8 cellular contexts compared by ENCODE assay signal in the genomic region with DNA sequence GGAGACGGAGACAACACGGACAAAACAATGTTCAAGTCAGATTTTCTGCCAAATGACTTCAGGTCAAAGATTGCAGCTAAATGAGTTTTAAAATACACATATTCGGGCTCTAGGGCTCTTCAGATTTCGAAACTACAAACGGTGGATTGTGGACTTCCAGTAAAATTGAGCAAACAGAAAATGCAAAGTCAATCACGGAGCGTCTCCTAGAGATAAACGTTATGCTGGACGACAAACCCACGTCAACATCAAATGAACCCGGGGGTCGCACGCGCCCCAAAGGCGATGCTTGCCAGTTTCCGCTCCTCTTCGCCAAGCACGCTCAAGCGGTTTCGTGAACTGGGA. TPM values are rescaled to one million over a fixed set of nuclear protein-coding genes. Genes with fewer than 3 reads are reported as not detected.
A peak's percentile ranks its signal among the peaks of the same experiment; 100 is the strongest.
DNase-seq lines count a peak whose midpoint lies in the region; ATAC-seq and TF ChIP-seq lines count a peak whose summit lies in the region.

No MANE protein-coding gene starts in this region.

- POLR2A ChIA-PET in BJ (lab: Charles Lee), result no interaction called here

- H3K4me3 ChIP-seq in BJ (ENCODE audit: low read depth, low read length) (peak overlapping the region; percentile 72), left ventricle myocardium inferior (peak overlapping the region; percentile 96), skeletal muscle satellite cell (ENCODE audit: low read length) (peak overlapping the region; percentile 100)

- peak; percentile 4 for DNase-seq in BJ (ENCODE audit: low read depth)
- no peak for DNase-seq in activated T-cell treated with anti-CD3 and anti-CD28 coated beads, Interleukin-2, amount 50 U/mL, for 24 hours
- no peak for DNase-seq in left ventricle myocardium inferior
- DNase-seq in GM20000 (ENCODE audit: low spot score), result no peak
- DNase-seq in NCI-H524 (lab: John Stamatoyannopoulos, UW), result no peak
- no peak for DNase-seq in activated CD4-positive, alpha-beta T cell treated with anti-CD3 and anti-CD28 coated beads for 4 hours

- H3K27me3 ChIP-seq in BJ (ENCODE audit: control insufficient read depth, insufficient read depth, low read length) (no peaks in the 10 kb centered on the region), left ventricle myocardium inferior (ENCODE audit: low read depth) (no peaks in the 10 kb centered on the region), skeletal muscle satellite cell (ENCODE audit: control insufficient read depth, insufficient read depth, low read length) (no peaks in the 10 kb centered on the region)

- H3K4me1 Mint-ChIP-seq in activated T-cell treated with anti-CD3 and anti-CD28 coated beads, Interleukin-2, amount 50 U/mL, for 24 hours (ENCODE audit: low read depth), result peaks cover 47% of the 10 kb centered on the region

- no peak for TF ChIP-seq CTCF in BJ (IDR thresholded peaks at IDR 0.05; ENCODE audit: insufficient read depth, low read depth, low read length)
- TF ChIP-seq CTCF in left ventricle myocardium inferior (IDR thresholded peaks at IDR 0.05; ENCODE audit: borderline replicate concordance), result no peak
- TF ChIP-seq CTCF in GM20000 (IDR thresholded peaks at IDR 0.05; ENCODE audit: extremely low read depth, missing control alignments), result no peak

- peaks cover 51% of the 10 kb centered on the region for H3K36me3 Mint-ChIP-seq in activated T-cell treated with anti-CD3 and anti-CD28 coated beads, Interleukin-2, amount 50 U/mL, for 24 hours (ENCODE audit: low read depth)

- H3K4me3 Mint-ChIP-seq in activated T-cell treated with anti-CD3 and anti-CD28 coated beads, Interleukin-2, amount 50 U/mL, for 24 hours, result peak overlapping the region; percentile 97

- H3K36me3 ChIP-seq in BJ (ENCODE audit: control insufficient read depth, insufficient read depth, low read length) (peaks cover 1% of the 10 kb centered on the region; the same call in 1 of the 2 replicates), left ventricle myocardium inferior (peaks cover 15% of the 10 kb centered on the region), skeletal muscle satellite cell (ENCODE audit: insufficient read depth, low read length) (peaks cover 4% of the 10 kb centered on the region)

- H3K27ac Mint-ChIP-seq in activated T-cell treated with anti-CD3 and anti-CD28 coated beads, Interleukin-2, amount 50 U/mL, for 24 hours, result peak overlapping the region; percentile 96

- CTCF ChIA-PET in BJ (lab: Yijun Ruan, JAX), result interaction anchor here (0.7 to 1.9 kb wide), 3 partner anchors 38 to 98 kb away, joined by 3 to 4 read pairs (median 3); no protein-coding TSS in a partner anchor

- peak; percentile 10 for ATAC-seq in HG02852 (IDR thresholded peaks at IDR 0.05; ENCODE audit: unreplicated experiment)

- no peaks in the 10 kb centered on the region for H3K9me3 Mint-ChIP-seq in activated T-cell treated with anti-CD3 and anti-CD28 coated beads, Interleukin-2, amount 50 U/mL, for 24 hours

- peak overlapping the region; percentile 98 for H3K4me2 ChIP-seq in skeletal muscle satellite cell (ENCODE audit: low read length)

- peak overlapping the region; percentile 97 for H3K27ac ChIP-seq in left ventricle myocardium inferior (replicated peaks)

- H3K9me3 ChIP-seq in left ventricle myocardium inferior (replicated peaks) (no peaks in the 10 kb centered on the region), skeletal muscle satellite cell (replicated peaks; ENCODE audit: low read length) (no peaks in the 10 kb centered on the region)

- H3K27me3 Mint-ChIP-seq in activated T-cell treated with anti-CD3 and anti-CD28 coated beads, Interleukin-2, amount 50 U/mL, for 24 hours, result no peaks in the 10 kb centered on the region

- H3K9ac ChIP-seq in skeletal muscle satellite cell (ENCODE audit: low read depth, low read length), result peak overlapping the region; percentile 98

- intact Hi-C loops in left ventricle myocardium inferior (cut with micrococcal nuclease), result no loop called here

- H3K4me1 ChIP-seq in left ventricle myocardium inferior (peaks cover 48% of the 10 kb centered on the region), skeletal muscle satellite cell (ENCODE audit: control insufficient read depth, insufficient read depth, low read length) (peaks cover 15% of the 10 kb centered on the region)

RNA-seq across cellular contexts. Expression of a gene that starts 0.5 kb away (rescaled TPM):
- polyA plus RNA-seq in BJ (2011; rRNA removed), result 38.3 and 45.0 TPM in 2 replicates
- polyA minus RNA-seq in BJ (2011; rRNA and poly(A)+ RNA removed), result 19.9 and 28.4 TPM in 2 replicates
- 81.2 TPM for total RNA-seq in left ventricle myocardium inferior
- 41.1 and 42.3 TPM in 2 replicates for total RNA-seq in skeletal muscle satellite cell (2012; rRNA removed)

RNA-seq across cellular contexts. Expression of a gene that starts 38.5 kb away (rescaled TPM):
- 6.2 and 7.1 TPM in 2 replicates for polyA plus RNA-seq in BJ (2011; rRNA removed)
- 4.4 and 4.7 TPM in 2 replicates for polyA minus RNA-seq in BJ (2011; rRNA and poly(A)+ RNA removed)
- 15.1 TPM for total RNA-seq in left ventricle myocardium inferior
- total RNA-seq in skeletal muscle satellite cell (2012; rRNA removed), result 9.4 and 10.9 TPM in 2 replicates

RNA-seq across cellular contexts. Expression of a gene that starts 44.5 kb away (rescaled TPM):
- polyA plus RNA-seq in BJ (2011; rRNA removed), result 3.2 and 4.1 TPM in 2 replicates
- polyA minus RNA-seq in BJ (2011; rRNA and poly(A)+ RNA removed), result 5.2 and 7.0 TPM in 2 replicates
- total RNA-seq in left ventricle myocardium inferior, result 3.4 TPM
- total RNA-seq in skeletal muscle satellite cell (2012; rRNA removed), result 6.3 and 7.4 TPM in 2 replicates
